ENCODE assay signal across 1 cellular context in genomic region chr12:117564885-117565284, GRCh38.
TF ChIP-seq lines count a peak whose summit lies in the region.

No MANE protein-coding gene starts in this region.

TF ChIP-seq in GM23338, 12 proteins besides CTCF, POLR2A, EP300 and RAD21 (continued from another document):
- TF ChIP-seq ZNF462 (CRISPR knock-in tag; IDR thresholded peaks at IDR 0.05) (no peak), EZH2phosphoT487 (IDR thresholded peaks at IDR 0.05; ENCODE audit: unreplicated experiment) (no peak), EZH2 (IDR thresholded peaks at IDR 0.05; ENCODE audit: low read depth, unreplicated experiment) (no peak)
TF ChIP-seq in GM23338: peak in this region for 0.
